Comparison of ENCODE assay signal across 17 cellular contexts in the genomic region with DNA sequence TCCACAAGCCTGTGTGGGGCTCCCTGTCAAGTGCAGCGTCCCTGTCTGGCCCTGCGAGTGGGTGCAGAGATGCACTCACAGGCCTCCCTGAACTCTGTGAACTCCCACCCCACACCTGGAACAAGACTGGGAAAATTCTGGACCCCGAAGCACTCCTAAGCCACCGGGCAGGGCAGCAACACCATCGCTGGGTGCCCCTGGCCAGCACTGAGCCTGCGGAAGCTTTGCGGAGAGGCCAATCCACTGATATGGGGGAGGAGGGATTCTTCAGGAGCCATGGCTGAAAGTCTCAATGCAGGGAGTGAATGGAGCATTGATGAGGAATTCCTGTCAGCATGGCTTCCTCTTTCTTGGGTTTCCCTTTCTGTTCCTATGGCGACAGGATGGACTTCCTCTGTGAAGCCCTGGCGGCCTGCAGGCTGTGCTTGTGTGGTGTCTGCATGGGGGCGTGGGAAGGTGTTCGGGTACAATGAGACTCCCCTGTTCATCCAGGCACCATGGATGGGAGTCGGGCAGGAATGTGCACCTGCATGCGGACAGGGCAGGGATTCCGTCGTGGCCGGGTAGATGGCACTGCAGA. TPM values are rescaled to one million over a fixed set of nuclear protein-coding genes. Genes with fewer than 3 reads are reported as not detected.
DNase-seq lines count a peak whose midpoint lies in the region; ATAC-seq, FAIRE-seq and TF ChIP-seq lines count a peak whose summit lies in the region.
"Had no signal": no experiment of that assay in that cellular context is flagged by ENCODE, and none has a peak within 500 bp of the region (broad histone marks: within the 10 kb centered on the region; RNA-seq: fewer than 3 reads in every experiment).

No MANE protein-coding gene starts in this region.

- TF ChIP-seq CTCF in HepG2 (CRISPR knock-in tag; IDR thresholded peaks at IDR 0.05) (no peak), testis (IDR thresholded peaks at IDR 0.05) (no peak)

- intact Hi-C loops in HepG2 (cut with micrococcal nuclease; ENCODE audit: unreplicated experiment) (loop anchor here (1.0 kb wide), 1 partner anchor 41 kb away; no protein-coding TSS in a partner anchor), testis (cut with DNase I; ENCODE audit: low total_unique reads) (loop anchor here (10.0 kb wide), 1 partner anchor 73 kb away; no protein-coding TSS in a partner anchor)

- H2AFZ ChIP-seq in HepG2 (ENCODE audit: low read length): no peak overlapping the region

- H3K9me3 Mint-ChIP-seq in activated CD4-positive, alpha-beta T cell treated with anti-CD3 and anti-CD28 coated beads, Interleukin-2, amount 10 ng/mL, durations not matched to agents 7 days and 5 days: no peaks in the 10 kb centered on the region
- H3K9me3 Mint-ChIP-seq: brain had no signal

- no peak overlapping the region for H3K4me2 ChIP-seq in HepG2 (ENCODE audit: low read depth, low read length)

- H3K4me3 ChIP-seq in HepG2 (replicated peaks in 1 of 3; ENCODE audit: insufficient read depth in 1 of 3, low read depth in 2 of 3, low read length in 3 of 3): no peak overlapping the region
- no peak overlapping the region for H3K4me3 ChIP-seq in testis
- H3K4me3 ChIP-seq: transverse colon had no signal

- no peak for FAIRE-seq in HepG2 (lab: Jason Lieb, UNC)
- FAIRE-seq: A204.1 had no signal

- no peaks in the 10 kb centered on the region for H3K79me2 ChIP-seq in HepG2 (ENCODE audit: insufficient read depth, low read length)

- in situ Hi-C loops in HepG2 (cut with HindIII; ENCODE audit: extremely low pct_ligation_motif_present, low pct_unique_long_range_greater_than_20kb): no loop called here

- H3K27ac Mint-ChIP-seq in activated CD4-positive, alpha-beta T cell treated with anti-CD3 and anti-CD28 coated beads, Interleukin-2, amount 10 ng/mL, durations not matched to agents 7 days and 5 days: peak overlapping the region; percentile 62

- CTCF ChIA-PET in activated CD4-positive, alpha-beta T cell treated with anti-CD3 and anti-CD28 coated beads, Interleukin-2, amount 10 ng/mL, durations not matched to agents 7 days and 5 days (lab: Charles Lee): no interaction called here
- CTCF ChIA-PET in HepG2 (lab: Yijun Ruan, JAX; ENCODE audit: low intra/inter-chr PET ratio, low total read pairs): no interaction called here

- TF ChIP-seq POLR2A in HepG2 (IDR thresholded peaks at IDR 0.05; ENCODE audit: insufficient read depth in 1 of 2, low read depth in 2 of 2, low read length in 2 of 2) (no peak), testis (IDR thresholded peaks at IDR 0.05) (no peak)

- no peaks in the 10 kb centered on the region for H3K27me3 ChIP-seq in HepG2 (ENCODE audit: control insufficient read depth in 1 of 2, insufficient read depth in 2 of 2, low read length in 2 of 2)
- H3K27me3 ChIP-seq in testis: no peaks in the 10 kb centered on the region
- H3K27me3 ChIP-seq: foreskin keratinocyte, transverse colon had no signal

- no peaks in the 10 kb centered on the region for H3K4me1 ChIP-seq in HepG2 (ENCODE audit: insufficient read depth, low read length)
- peaks cover 83% of the 10 kb centered on the region for H3K4me1 ChIP-seq in testis
- H3K4me1 ChIP-seq: foreskin keratinocyte had no signal

- TF ChIP-seq EP300 in HepG2 (IDR thresholded peaks at IDR 0.05; ENCODE audit: low read depth in 2 of 2, low read length in 2 of 2) (no peak), HepG2 (CRISPR knock-in tag; IDR thresholded peaks at IDR 0.05; ENCODE audit: borderline replicate concordance) (no peak)

- POLR2A ChIA-PET in activated CD4-positive, alpha-beta T cell treated with anti-CD3 and anti-CD28 coated beads, Interleukin-2, amount 10 ng/mL, durations not matched to agents 7 days and 5 days (lab: Charles Lee): no interaction called here
- POLR2A ChIA-PET in HepG2 (lab: Yijun Ruan, JAX): no interaction called here

- DNase-seq in activated CD4-positive, alpha-beta T cell treated with anti-CD3 and anti-CD28 coated beads, Interleukin-2, amount 10 ng/mL, durations not matched to agents 7 days and 5 days: no peak
- no peak for DNase-seq in activated CD4-positive, alpha-beta T cell treated with anti-CD3 and anti-CD28 coated beads, Interleukin-2, amount 50 U/mL, for 4 hours
- DNase-seq in SKM-1 (lab: John Stamatoyannopoulos, UW; ENCODE audit: unreplicated experiment) (peak; percentile 65), HepG2 (ENCODE audit: low spot score) (no peak), testis (no peak), dermis blood vessel endothelial cell (no peak), AG20443 (ENCODE audit: low spot score) (no peak), NCI-H1436 treated with DMSO at 0.1 percent for 48 hours (lab: John Stamatoyannopoulos, UW) (no peak)
- DNase-seq: activated naive CD4-positive, alpha-beta T cell; Calu3; effector CD4-positive, alpha-beta T cell; foreskin keratinocyte; posterior cingulate gyrus; transverse colon; WERI-Rb-1 had no signal

- no peaks in the 10 kb centered on the region for H3K27me3 Mint-ChIP-seq in activated CD4-positive, alpha-beta T cell treated with anti-CD3 and anti-CD28 coated beads, Interleukin-2, amount 10 ng/mL, durations not matched to agents 7 days and 5 days
- H3K27me3 Mint-ChIP-seq: brain had no signal

- H4K20me1 ChIP-seq in HepG2 (ENCODE audit: insufficient read depth, low read length): no peaks in the 10 kb centered on the region

- H3K36me3 ChIP-seq in HepG2 (replicated peaks in 1 of 2; ENCODE audit: control insufficient read depth in 1 of 2, insufficient read depth in 2 of 2, low read length in 2 of 2) (no peaks in the 10 kb centered on the region), testis (ENCODE audit: low read depth, missing control alignments) (no peaks in the 10 kb centered on the region)
- H3K36me3 ChIP-seq: transverse colon, WERI-Rb-1 had no signal

- TF ChIP-seq RAD21 in HepG2 (CRISPR knock-in tag; IDR thresholded peaks at IDR 0.05): no peak

- no peak overlapping the region for H3K9ac ChIP-seq in HepG2 (ENCODE audit: insufficient read depth, low read depth, low read length)

- WGBS in HepG2 (ENCODE audit: low lambda C conversion rate): 83% methylated on average over 16 of the region's 16 CpGs
- WGBS in testis, 2 donors: 82 to 87% methylated on average over 16 of the region's 16 CpGs

- no peak overlapping the region for H3K4me3 Mint-ChIP-seq in activated CD4-positive, alpha-beta T cell treated with anti-CD3 and anti-CD28 coated beads, Interleukin-2, amount 10 ng/mL, durations not matched to agents 7 days and 5 days
- H3K4me3 Mint-ChIP-seq: brain had no signal

- no TSS peak for BruUV-seq in HepG2 (replicated peaks; lab: Mats Ljungman, UMichigan)

- H3K9me3 ChIP-seq in HepG2 (ENCODE audit: low read length): no peaks in the 10 kb centered on the region
- H3K9me3 ChIP-seq in testis: no peaks in the 10 kb centered on the region
- H3K9me3 ChIP-seq: transverse colon had no signal

- H3K36me3 Mint-ChIP-seq in activated CD4-positive, alpha-beta T cell treated with anti-CD3 and anti-CD28 coated beads, Interleukin-2, amount 10 ng/mL, durations not matched to agents 7 days and 5 days (ENCODE audit: low read depth): peaks cover 91% of the 10 kb centered on the region

- H3K4me1 Mint-ChIP-seq in activated CD4-positive, alpha-beta T cell treated with anti-CD3 and anti-CD28 coated beads, Interleukin-2, amount 10 ng/mL, durations not matched to agents 7 days and 5 days: peaks cover 71% of the 10 kb centered on the region

- H3K27ac ChIP-seq in HepG2 (ENCODE audit: extremely low read length, insufficient read depth, low read length): no peak overlapping the region
- peak overlapping the region; percentile 86 to 96 for H3K27ac ChIP-seq in testis
- H3K27ac ChIP-seq: foreskin keratinocyte, WERI-Rb-1 had no signal

- no peak for ATAC-seq in HepG2
- ATAC-seq: foreskin keratinocyte had no signal

TF ChIP-seq in HepG2, 621 proteins besides CTCF, POLR2A, EP300 and RAD21 (continues in another document):
- TF ChIP-seq, protein P1, sequence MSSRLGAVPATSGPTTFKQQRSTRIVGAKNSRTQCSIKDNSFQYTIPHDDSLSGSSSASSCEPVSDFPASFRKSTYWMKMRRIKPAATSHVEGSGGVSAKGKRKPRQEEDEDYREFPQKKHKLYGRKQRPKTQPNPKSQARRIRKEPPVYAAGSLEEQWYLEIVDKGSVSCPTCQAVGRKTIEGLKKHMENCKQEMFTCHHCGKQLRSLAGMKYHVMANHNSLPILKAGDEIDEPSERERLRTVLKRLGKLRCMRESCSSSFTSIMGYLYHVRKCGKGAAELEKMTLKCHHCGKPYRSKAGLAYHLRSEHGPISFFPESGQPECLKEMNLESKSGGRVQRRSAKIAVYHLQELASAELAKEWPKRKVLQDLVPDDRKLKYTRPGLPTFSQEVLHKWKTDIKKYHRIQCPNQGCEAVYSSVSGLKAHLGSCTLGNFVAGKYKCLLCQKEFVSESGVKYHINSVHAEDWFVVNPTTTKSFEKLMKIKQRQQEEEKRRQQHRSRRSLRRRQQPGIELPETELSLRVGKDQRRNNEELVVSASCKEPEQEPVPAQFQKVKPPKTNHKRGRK (CRISPR knock-in tag; IDR thresholded peaks at IDR 0.05): no peak

RNA-seq across cellular contexts. Expression of gene TRIB2, which starts 15.1 kb away (rescaled TPM):
- 10 to 100 TPM; 85.4 to 96.5 TPM for total RNA-seq in activated CD4-positive, alpha-beta T cell treated with anti-CD3 and anti-CD28 coated beads, Interleukin-2, amount 10 ng/mL, durations not matched to agents 7 days and 5 days
- total RNA-seq in HepG2 (2016; rRNA removed; fragmentation: Illumina TruSeq; extraction: Trizol) (1.3 and 2.3 TPM in 2 replicates), testis (100 to 1,000 TPM; 189 to 190 TPM), dermis blood vessel endothelial cell (73.6 and 141 TPM in 2 replicates)
- 0.26 and 0.61 TPM in 2 replicates for total RNA-seq in HepG2 (2016; cell fraction: cytosol; rRNA removed; fragmentation: Illumina TruSeq; extraction: Trizol; ENCODE audit: low read depth)
- total RNA-seq in HepG2 (2016; cell fraction: insoluble cytoplasmic fraction; rRNA removed; fragmentation: Illumina TruSeq; extraction: Trizol): 1.2 and 1.3 TPM in 2 replicates
- total RNA-seq in HepG2 (2016; cell fraction: membrane; rRNA removed; fragmentation: Illumina TruSeq; extraction: Trizol): 0.77 and 1.2 TPM in 2 replicates
- 1.6 and 3.2 TPM in 2 replicates for total RNA-seq in HepG2 (2016; cell fraction: nucleus; rRNA removed; fragmentation: Illumina TruSeq; extraction: Trizol)
- polyA plus RNA-seq in HepG2 (2011; rRNA removed) (0.68 and 1.1 TPM in 2 replicates), testis (ENCODE audit: insufficient read depth, low read depth, low replicate concordance) (54.9 TPM)
- 0.67 and 0.88 TPM in 2 replicates for polyA plus RNA-seq in HepG2 (2011; cell fraction: cytosol; rRNA removed)
- polyA plus RNA-seq in HepG2 (2011; cell fraction: nucleus; rRNA removed): 3.9 and 4.0 TPM in 2 replicates
- polyA plus RNA-seq in HepG2 (2012): 1.4 and 2.5 TPM in 2 replicates
- polyA plus RNA-seq in HepG2 (2016; cell fraction: cytosol; fragmentation: Illumina TruSeq; extraction: Trizol; ENCODE audit: low read depth): 0.32 and 0.33 TPM in 2 replicates
- 1.0 and 1.4 TPM in 2 replicates for polyA plus RNA-seq in HepG2 (2016; cell fraction: insoluble cytoplasmic fraction; fragmentation: Illumina TruSeq; extraction: Trizol; ENCODE audit: low read depth)
- 1.3 TPM in 2 replicates for polyA plus RNA-seq in HepG2 (2016; cell fraction: membrane; fragmentation: Illumina TruSeq; extraction: Trizol; ENCODE audit: low read depth)
- 4.2 and 4.5 TPM in 2 replicates for polyA plus RNA-seq in HepG2 (2016; cell fraction: nucleus; fragmentation: Illumina TruSeq; extraction: Trizol; ENCODE audit: insufficient read depth, low read depth)
- polyA minus RNA-seq in HepG2 (2011; rRNA and poly(A)+ RNA removed; ENCODE audit: low replicate concordance): 1.1 TPM in 1 of 2 replicates, not detected in the other
- 0.49 and 0.62 TPM in 2 replicates for polyA minus RNA-seq in HepG2 (2011; cell fraction: cytosol; rRNA and poly(A)+ RNA removed)
- polyA minus RNA-seq in HepG2 (2011; cell fraction: nucleus; rRNA and poly(A)+ RNA removed): 3.2 and 4.1 TPM in 2 replicates

Comparison
In these comparisons a context has a peak if more than half of its experiments do, and no peak if none do; other contexts are left out.
1. RNA of gene TRIB2, which starts 15.1 kb away (total RNA-seq): 189 to 190 TPM in testis, 73.6 to 141 TPM in dermis blood vessel endothelial cell and 85.4 to 96.5 TPM in activated CD4-positive, alpha-beta T cell treated with anti-CD3 and anti-CD28 coated beads, Interleukin-2, amount 10 ng/mL, durations not matched to agents 7 days and 5 days; 0.26 to 3.2 TPM in HepG2; every median in the first group is over 10 times any median in the second.